Comparison of ENCODE assay signal across 20 cellular contexts in genomic region chr15:98438326-98438725, GRCh38.
DNase-seq lines count a peak whose midpoint lies in the region; ATAC-seq and TF ChIP-seq lines count a peak whose summit lies in the region.
"Had no signal": no experiment of that assay in that cellular context is flagged by ENCODE, and none has a peak within 500 bp of the region (broad histone marks: within the 10 kb centered on the region; RNA-seq: fewer than 3 reads in every experiment).

No MANE protein-coding gene starts in this region.

- POLR2A ChIA-PET in RWPE1 (lab: Yijun Ruan, JAX; ENCODE audit: low non-redundant PET), result no interaction called here

- in situ Hi-C loops in GM13977 (cut with MboI; ENCODE audit: low pct_unique_long_range_greater_than_20kb, low sequenced_read_pairs, unreplicated experiment), result no loop called here

- H3K4me1 Mint-ChIP-seq in osteocyte (ENCODE audit: unreplicated experiment), result peaks cover 11% of the 10 kb centered on the region

- TF ChIP-seq CTCF in osteocyte (IDR thresholded peaks at IDR 0.05), result no peak
- TF ChIP-seq CTCF in upper lobe of right lung (IDR thresholded peaks at IDR 0.05), result no peak
- no peak for TF ChIP-seq CTCF in GM13977 (IDR thresholded peaks at IDR 0.05; ENCODE audit: extremely low read depth, insufficient read depth, missing control alignments)
- no peak for TF ChIP-seq CTCF in RWPE1 (conservative IDR thresholded peaks at IDR 0.05; ENCODE audit: low read depth)

- DNase-seq in activated effector memory CD4-positive, alpha-beta T cell treated with anti-CD3 and anti-CD28 coated beads, Interleukin-2, amount 50 U/mL, for 16 hours, result peak; percentile 28
- no peak for DNase-seq in activated effector memory CD4-positive, alpha-beta T cell treated with Interleukin-2 at 50 U/mL for 16 hours
- peak; percentile 39 for DNase-seq in mesenteric fat pad (ENCODE audit: low spot score)
- DNase-seq in osteocyte (ENCODE audit: extremely low spot score, unreplicated experiment), result peak; percentile 72
- no peak for DNase-seq in upper lobe of right lung
- no peak for DNase-seq in GM13977 (ENCODE audit: low spot score)
- DNase-seq in RWPE1 (ENCODE audit: low spot score), result no peak
- DNase-seq: AML-193; Caco-2; Calu3; CD8-positive, alpha-beta T cell; DMS79 treated with DMSO at 0.1 percent for 48 hours; GF-D8 had no signal

- peak; percentile 6 for ATAC-seq in upper lobe of right lung
- ATAC-seq in HG03196 (IDR thresholded peaks at IDR 0.05; ENCODE audit: unreplicated experiment), result no peak
- ATAC-seq: A549; CD8-positive, alpha-beta T cell had no signal

- no peak overlapping the region for H3K4me3 Mint-ChIP-seq in osteocyte (ENCODE audit: unreplicated experiment)
- H3K4me3 Mint-ChIP-seq: B cell; CD4-positive, alpha-beta T cell; CD8-positive, alpha-beta T cell had no signal

- no peak overlapping the region for H3K4me3 ChIP-seq in upper lobe of right lung
- H3K4me3 ChIP-seq: A549; BLaER1 treated with 17β-estradiol and CSF1 and Interleukin-3, amounts not matched to agents 10 nM and 100 nM had no signal

- H3K27me3 ChIP-seq in upper lobe of right lung, result no peaks in the 10 kb centered on the region
- H3K27me3 ChIP-seq: BLaER1 treated with 17β-estradiol and CSF1 and Interleukin-3, amounts not matched to agents 10 nM and 100 nM had no signal

- no peaks in the 10 kb centered on the region for H3K9me3 Mint-ChIP-seq in osteocyte (ENCODE audit: unreplicated experiment)
- H3K9me3 Mint-ChIP-seq: CD4-positive, alpha-beta T cell; CD8-positive, alpha-beta T cell had no signal

- no peaks in the 10 kb centered on the region for H3K4me1 ChIP-seq in upper lobe of right lung
- H3K4me1 ChIP-seq: Caco-2 had no signal

- intact Hi-C loops in upper lobe of right lung (cut with DNase I), result no loop called here

- peaks cover 21% of the 10 kb centered on the region for H3K27me3 Mint-ChIP-seq in osteocyte (ENCODE audit: unreplicated experiment)

- H3K36me3 ChIP-seq in upper lobe of right lung, result no peaks in the 10 kb centered on the region
- H3K36me3 ChIP-seq: BLaER1 treated with 17β-estradiol and CSF1 and Interleukin-3, amounts not matched to agents 10 nM and 100 nM had no signal

- no peaks in the 10 kb centered on the region for H3K36me3 Mint-ChIP-seq in osteocyte (ENCODE audit: unreplicated experiment)
- H3K36me3 Mint-ChIP-seq: CD8-positive, alpha-beta T cell had no signal

- CTCF ChIA-PET in RWPE1 (lab: Yijun Ruan, JAX), result interaction anchor here (0.7 kb wide), 1 partner anchor 147 kb away, joined by 3 read pairs; no protein-coding TSS in a partner anchor

- no peak overlapping the region for H3K27ac ChIP-seq in upper lobe of right lung
- H3K27ac ChIP-seq in RWPE1, result no peak overlapping the region
- H3K27ac ChIP-seq: 22Rv1; A549; BLaER1 treated with 17β-estradiol and CSF1 and Interleukin-3, amounts not matched to agents 10 nM and 100 nM; C4-2B had no signal

- no peak overlapping the region for H3K27ac Mint-ChIP-seq in osteocyte (ENCODE audit: unreplicated experiment)
- H3K27ac Mint-ChIP-seq: B cell; CD4-positive, alpha-beta T cell; CD8-positive, alpha-beta T cell had no signal

- no peaks in the 10 kb centered on the region for H3K9me3 ChIP-seq in upper lobe of right lung
- H3K9me3 ChIP-seq: A549, Caco-2 had no signal

Comparison
In these comparisons a context has a peak if more than half of its experiments do, and no peak if none do; other contexts are left out.
1. DNase-seq: peak in activated effector memory CD4-positive, alpha-beta T cell treated with anti-CD3 and anti-CD28 coated beads, Interleukin-2, amount 50 U/mL, for 16 hours (single experiment), mesenteric fat pad (single experiment) and osteocyte (single experiment); none in activated effector memory CD4-positive, alpha-beta T cell treated with Interleukin-2 at 50 U/mL for 16 hours (single experiment), upper lobe of right lung (single experiment), GM13977 (single experiment) and RWPE1 (single experiment).